Comparison of ENCODE assay signal across 20 cellular contexts in genomic region chr2:231332388-231332787, GRCh38.
A peak's percentile ranks its signal among the peaks of the same experiment; 100 is the strongest.
DNase-seq lines count a peak whose midpoint lies in the region; ATAC-seq, FAIRE-seq and TF ChIP-seq lines count a peak whose summit lies in the region.
"Had no signal": no experiment of that assay in that cellular context is flagged by ENCODE, and none has a peak within 500 bp of the region (broad histone marks: within the 10 kb centered on the region; RNA-seq: fewer than 3 reads in every experiment).

No MANE protein-coding gene starts in this region.

- TF ChIP-seq CTCF in bronchial epithelial cell (IDR thresholded peaks at IDR 0.05; ENCODE audit: insufficient read depth, low read length, severe bottlenecking) (no peak), colonic mucosa (IDR thresholded peaks at IDR 0.05) (no peak)

- FAIRE-seq in bronchial epithelial cell (lab: Jason Lieb, UNC) = no peak
- FAIRE-seq: A549, H1 had no signal

- no peaks in the 10 kb centered on the region for H3K27me3 Mint-ChIP-seq in memory B cell
- H3K27me3 Mint-ChIP-seq in stimulated activated naive B cell treated with anti-CD40 and anti-IgM and Interleukin-4, amounts not matched to agents 10 μg/mL and 1 μg/mL and 100 μg/mL, for 72 hours = no peaks in the 10 kb centered on the region

- H3K9me3 ChIP-seq in MG63 = no peaks in the 10 kb centered on the region
- no peaks in the 10 kb centered on the region for H3K9me3 ChIP-seq in colonic mucosa
- H3K9me3 ChIP-seq: A549 had no signal

- no peak overlapping the region for H3K9ac ChIP-seq in colonic mucosa (ENCODE audit: low read depth in 2 of 2, low read length in 2 of 2)

- no peaks in the 10 kb centered on the region for H3K4me1 Mint-ChIP-seq in memory B cell
- no peaks in the 10 kb centered on the region for H3K4me1 Mint-ChIP-seq in stimulated activated naive B cell treated with anti-CD40 and anti-IgM and Interleukin-4, amounts not matched to agents 10 μg/mL and 1 μg/mL and 100 μg/mL, for 72 hours

- H3K27ac ChIP-seq in colonic mucosa = no peak overlapping the region
- H3K27ac ChIP-seq: A549, SK-N-MC had no signal

- no peak overlapping the region for H3K4me3 Mint-ChIP-seq in memory B cell
- no peak overlapping the region for H3K4me3 Mint-ChIP-seq in stimulated activated naive B cell treated with anti-CD40 and anti-IgM and Interleukin-4, amounts not matched to agents 10 μg/mL and 1 μg/mL and 100 μg/mL, for 72 hours

- intact Hi-C loops in colonic mucosa (cut with DNase I) = no loop called here

- no peaks in the 10 kb centered on the region for H3K36me3 ChIP-seq in MG63
- no peaks in the 10 kb centered on the region for H3K36me3 ChIP-seq in bronchial epithelial cell (ENCODE audit: control insufficient read depth, insufficient read depth, low read length)
- H3K36me3 ChIP-seq in colonic mucosa = no peaks in the 10 kb centered on the region

- ATAC-seq in memory B cell (ENCODE audit: low read depth) (no peak), HG02642 (IDR thresholded peaks at IDR 0.05; ENCODE audit: poor library complexity, unreplicated experiment) (no peak), HG03432 (IDR thresholded peaks at IDR 0.05; ENCODE audit: unreplicated experiment) (no peak)
- ATAC-seq in stimulated activated naive B cell treated with anti-CD40 and anti-IgM and Interleukin-4, amounts not matched to agents 10 μg/mL and 1 μg/mL and 100 μg/mL, for 72 hours (replicated peaks) = no peak
- ATAC-seq: A549 had no signal

- no peaks in the 10 kb centered on the region for H3K4me1 ChIP-seq in colonic mucosa
- H3K4me1 ChIP-seq: A549 had no signal

- H3K36me3 Mint-ChIP-seq in memory B cell = peaks cover 2% of the 10 kb centered on the region
- peaks cover 15 to 26% of the 10 kb centered on the region in 2 donors for H3K36me3 Mint-ChIP-seq in stimulated activated naive B cell treated with anti-CD40 and anti-IgM and Interleukin-4, amounts not matched to agents 10 μg/mL and 1 μg/mL and 100 μg/mL, for 72 hours

- H3K27me3 ChIP-seq in MG63 = no peaks in the 10 kb centered on the region
- no peaks in the 10 kb centered on the region for H3K27me3 ChIP-seq in bronchial epithelial cell (ENCODE audit: control insufficient read depth, insufficient read depth, low read length)
- no peaks in the 10 kb centered on the region for H3K27me3 ChIP-seq in colonic mucosa

- H3K4me3 ChIP-seq in MG63 (no peak overlapping the region), bronchial epithelial cell (ENCODE audit: low read depth, low read length) (no peak overlapping the region), colonic mucosa (no peak overlapping the region)
- H3K4me3 ChIP-seq: A549, SK-N-MC had no signal

- DNase-seq in Daoy (ENCODE audit: low read depth) (peak; percentile 8), MG63 (peak; percentile 36), bronchial epithelial cell (ENCODE audit: low read depth) (peak; percentile 4), memory B cell (ENCODE audit: low spot score in 2 of 2) (no peak), colonic mucosa (no peak)
- DNase-seq in stimulated activated naive B cell treated with anti-CD40 and anti-IgM and Interleukin-4, amounts not matched to agents 10 μg/mL and 1 μg/mL and 100 μg/mL, for 72 hours = no peak
- DNase-seq: C1 segment of cervical spinal cord, DMS 273 treated with DMSO at 0.1 percent for 48 hours, KG1, NCI-H1092, NCI-H146, NCI-H2081, NCI-H510A treated with DMSO at 0.1 percent for 48 hours, NCI-H82, Right ventricle myocardium superior had no signal

- no peaks in the 10 kb centered on the region for H3K9me3 Mint-ChIP-seq in memory B cell
- H3K9me3 Mint-ChIP-seq in stimulated activated naive B cell treated with anti-CD40 and anti-IgM and Interleukin-4, amounts not matched to agents 10 μg/mL and 1 μg/mL and 100 μg/mL, for 72 hours = no peaks in the 10 kb centered on the region

- peak overlapping the region; percentile 11 for H3K27ac Mint-ChIP-seq in memory B cell
- no peak overlapping the region for H3K27ac Mint-ChIP-seq in stimulated activated naive B cell treated with anti-CD40 and anti-IgM and Interleukin-4, amounts not matched to agents 10 μg/mL and 1 μg/mL and 100 μg/mL, for 72 hours

Comparison
In these comparisons a context has a peak if more than half of its experiments do, and no peak if none do; other contexts are left out.
1. DNase-seq: peak in Daoy (single experiment), MG63 (single experiment) and bronchial epithelial cell (single experiment); none in memory B cell (0 of 2), stimulated activated naive B cell treated with anti-CD40 and anti-IgM and Interleukin-4, amounts not matched to agents 10 μg/mL and 1 μg/mL and 100 μg/mL, for 72 hours (single experiment) and colonic mucosa (single experiment).